ENCODE assay signal across 8 cellular contexts in genomic region chr7:128405345-128406146, GRCh38. TPM values are rescaled to one million over a fixed set of nuclear protein-coding genes. Genes with fewer than 3 reads are reported as not detected.
DNase-seq lines count a peak whose midpoint lies in the region; ATAC-seq, FAIRE-seq and TF ChIP-seq lines count a peak whose summit lies in the region.

No MANE protein-coding gene starts in this region.

- H2BK120ac ChIP-seq in H1 (replicated peaks; ENCODE audit: low read depth, low read length), result no peak overlapping the region

- H3K18ac ChIP-seq in H1 (ENCODE audit: extremely low read depth, low read length), result peak overlapping the region; percentile 81

- DNase-seq in GM12864 (ENCODE audit: low read depth) (no peak), NB4 (ENCODE audit: low read depth) (peak; percentile 84), H1 (ENCODE audit: low read depth in 1 of 2, low spot score in 2 of 2) (peak in 1 of 2 experiments; percentile 68), KBM-7 (no peak)
- DNase-seq in activated CD4-positive, alpha-beta T cell treated with anti-CD3 and anti-CD28 coated beads, Interleukin-2, amount 50 U/mL, for 1 hour, result peak; percentile 56

- FAIRE-seq in H1 (lab: Jason Lieb, UNC), result no peak

- peak overlapping the region; percentile 86 for H4K8ac ChIP-seq in H1 (ENCODE audit: extremely low read depth, insufficient read depth, low read length)

- TF ChIP-seq POLR2A in NB4 (IDR thresholded peaks at IDR 0.05; ENCODE audit: extremely low read depth, insufficient read length), result peak; percentile 52
- no peak; a peak in 1 of 3 replicates for TF ChIP-seq POLR2A in H1 (IDR thresholded peaks at IDR 0.05; ENCODE audit: control extremely low read depth in 1 of 2, low read depth in 2 of 2, low read length in 2 of 2)

- ATAC-seq in HG02973 (IDR thresholded peaks at IDR 0.05; ENCODE audit: unreplicated experiment), result no peak

- no peak overlapping the region for H3K23ac ChIP-seq in H1 (ENCODE audit: insufficient read length)

- no peaks in the 10 kb centered on the region for H3K79me1 ChIP-seq in H1 (ENCODE audit: low read depth, low read length)

- TF ChIP-seq EP300 in H1 (IDR thresholded peaks at IDR 0.05; ENCODE audit: borderline replicate concordance in 1 of 2, low read depth in 2 of 2, low read length in 2 of 2), result no peak

- H3K4me2 ChIP-seq in H1 (ENCODE audit: insufficient read depth in 1 of 2, low read depth in 2 of 2, low read length in 2 of 2), result peak overlapping the region; percentile 66 to 90

- no peak overlapping the region for H2AK5ac ChIP-seq in H1 (ENCODE audit: low read depth, low read length)

- peak in 1 of 2 experiments; percentile 13; a peak in 1 of 4 replicates for TF ChIP-seq RAD21 in H1 (IDR thresholded peaks at IDR 0.05 in 1 of 2, conservative IDR thresholded peaks at IDR 0.05 in 1 of 2; ENCODE audit: low read depth in 2 of 2, low read length in 2 of 2)

- H3K27ac ChIP-seq in H1 (ENCODE audit: low read depth, low read length) (no peak overlapping the region), muscle layer of duodenum (ENCODE audit: low read length) (no peak overlapping the region), subcutaneous abdominal adipose tissue (ENCODE audit: low read depth, low read length) (no peak overlapping the region)

- peak overlapping the region; percentile 93 for H3K4me3 ChIP-seq in GM12864 (ENCODE audit: low read depth, low read length)
- H3K4me3 ChIP-seq in NB4 (ENCODE audit: low read depth, low read length), result peak overlapping the region; percentile 87
- peak overlapping the region; percentile 47 to 72 (median 64) for H3K4me3 ChIP-seq in H1 (ENCODE audit: extremely low read depth in 1 of 4, insufficient read depth in 2 of 4, low read depth in 3 of 4, low read length in 4 of 4)
- peak overlapping the region; percentile 54 to 72 for H3K4me3 ChIP-seq in muscle layer of duodenum (ENCODE audit: low read depth in 1 of 2, low read length in 2 of 2)
- peak overlapping the region; percentile 62 to 83 (median 69) for H3K4me3 ChIP-seq in subcutaneous abdominal adipose tissue (ENCODE audit: low read depth in 1 of 5, low read length in 5 of 5)

- no peak overlapping the region for H3K56ac ChIP-seq in H1 (replicated peaks; ENCODE audit: insufficient read length, low read depth, low read length)

- no peaks in the 10 kb centered on the region for H3K79me2 ChIP-seq in H1 (ENCODE audit: control insufficient read depth in 1 of 2, insufficient read depth in 2 of 2, low read length in 2 of 2)

- H3K27me3 ChIP-seq in H1 (replicated peaks in 1 of 4; ENCODE audit: control insufficient read depth in 3 of 4, extremely low read depth in 1 of 4, insufficient read depth in 3 of 4, low read length in 3 of 4) (peaks cover 30 to 59% (median 49%) of the 10 kb centered on the region in 4 experiments), muscle layer of duodenum (ENCODE audit: low read depth, low read length) (no peaks in the 10 kb centered on the region), subcutaneous abdominal adipose tissue (ENCODE audit: control insufficient read depth in 5 of 5, insufficient read depth in 4 of 5, low read length in 5 of 5) (no peaks in the 10 kb centered on the region)

- peaks cover 14% of the 10 kb centered on the region; the same call in 1 of the 2 replicates for H3K23me2 ChIP-seq in H1 (ENCODE audit: low read depth, low read length)

- H3K9ac ChIP-seq in H1 (replicated peaks in 1 of 4; ENCODE audit: extremely low read depth in 1 of 4, low read depth in 3 of 4, low read length in 3 of 4) (peak overlapping the region in 3 of 4 experiments; percentile 58 to 86 (median 62); a peak in 6 of 7 replicates), subcutaneous abdominal adipose tissue (ENCODE audit: low read length in 5 of 5) (peak overlapping the region; percentile 59 to 91 (median 80))

- TF ChIP-seq CTCF in GM12864 (IDR thresholded peaks at IDR 0.05; ENCODE audit: low read depth, low read length, missing control alignments) (no peak), NB4 (IDR thresholded peaks at IDR 0.05; ENCODE audit: low read depth, low read length) (no peak), H1 (IDR thresholded peaks at IDR 0.05; ENCODE audit: control extremely low read depth in 1 of 3, insufficient read depth in 1 of 3, low read depth in 1 of 3, low read length in 3 of 3) (no peak)

- H2AFZ ChIP-seq in H1 (ENCODE audit: low read length), result no peak overlapping the region

- POLR2A ChIA-PET in H1 (lab: Charles Lee; ENCODE audit: partially characterized antibody), result interaction anchor here (0.8 to 2.0 kb wide), 3 partner anchors 10 to 42 kb away, joined by 3 to 8 read pairs (median 4); no protein-coding TSS in a partner anchor

- no peak overlapping the region for H3K14ac ChIP-seq in H1 (ENCODE audit: insufficient read length)

- H4K91ac ChIP-seq in H1 (replicated peaks; ENCODE audit: insufficient read length, low read length), result peak overlapping the region; percentile 62

- 2% methylated on average over 49 of the region's 101 CpGs; no CpG with 5 or more reads in 1 of the 2 experiments for WGBS in H1 (ENCODE audit: extremely low coverage in 1 of 2, insufficient coverage in 1 of 2, insufficient read length in 1 of 2, insufficient replicate concordance in 2 of 2, low coverage in 1 of 2, low lambda C conversion rate in 2 of 2, missing lambda C conversion rate in 1 of 2), 2 experiments

- H2BK20ac ChIP-seq in H1 (ENCODE audit: low read length), result no peak overlapping the region

- no peak overlapping the region for H2BK5ac ChIP-seq in H1 (ENCODE audit: low read depth, low read length)

- H2BK12ac ChIP-seq in H1 (ENCODE audit: low read depth, low read length), result 0 out of 2 replicates have a peak overlapping the region, but pooled peaks have one; percentile 27

- H4K20me1 ChIP-seq in H1 (replicated peaks in 1 of 2; ENCODE audit: control insufficient read depth in 1 of 2, insufficient read depth in 2 of 2, low read length in 2 of 2), result peaks cover 6 to 20% of the 10 kb centered on the region in 2 experiments

- H3K36me3 ChIP-seq in H1 (ENCODE audit: control insufficient read depth in 2 of 4, insufficient read depth in 4 of 4, low read length in 3 of 4), result no peaks in the 10 kb centered on the region; a peak in 1 of 8 replicates
- peaks cover 7 to 20% of the 10 kb centered on the region in 2 donors for H3K36me3 ChIP-seq in muscle layer of duodenum (ENCODE audit: control insufficient read depth in 1 of 2, insufficient read depth in 2 of 2, low read length in 2 of 2)
- H3K36me3 ChIP-seq in subcutaneous abdominal adipose tissue (ENCODE audit: control insufficient read depth in 5 of 5, insufficient read depth in 5 of 5, low read length in 5 of 5), result peaks cover 0 to 20% (median 14%) of the 10 kb centered on the region in 5 donors

- no peaks in the 10 kb centered on the region for H3K9me3 ChIP-seq in H1 (ENCODE audit: insufficient read depth in 2 of 2, low read depth in 1 of 2, low read length in 1 of 2)
- no peaks in the 10 kb centered on the region for H3K9me3 ChIP-seq in muscle layer of duodenum (ENCODE audit: control insufficient read depth in 1 of 2, low read length in 2 of 2)
- no peaks in the 10 kb centered on the region for H3K9me3 ChIP-seq in subcutaneous abdominal adipose tissue (ENCODE audit: control insufficient read depth in 5 of 5, low read length in 5 of 5)

- no peak overlapping the region for H2BK15ac ChIP-seq in H1 (ENCODE audit: low read length)

- in situ Hi-C loops in KBM-7 (cut with MboI; ENCODE audit: low pct_unique_long_range_greater_than_20kb, low sequenced_read_pairs), result no loop called here

- CTCF ChIA-PET in H1 (lab: Charles Lee; ENCODE audit: partially characterized antibody), result interaction anchor here (0.6 to 24.8 kb wide), 9 partner anchors 6 to 55 kb away, joined by 3 to 348 read pairs (median 8); partner anchors contain the start of gene IMPDH1

- H3K4ac ChIP-seq in H1 (replicated peaks; ENCODE audit: insufficient read length, low read depth, low read length), result no peak overlapping the region

- no peak overlapping the region for H4K5ac ChIP-seq in H1 (ENCODE audit: insufficient read length, low read depth, low read length)

- H3K4me1 ChIP-seq in H1 (replicated peaks in 1 of 4; ENCODE audit: control insufficient read depth in 3 of 4, insufficient read depth in 4 of 4, low read length in 3 of 4), result peaks cover 0 to 37% (median 26%) of the 10 kb centered on the region in 4 experiments; a peak in 6 of 7 replicates
- H3K4me1 ChIP-seq in muscle layer of duodenum (ENCODE audit: control insufficient read depth in 1 of 2, insufficient read depth in 2 of 2, low read length in 2 of 2), result peaks cover 4 to 38% of the 10 kb centered on the region in 2 donors
- H3K4me1 ChIP-seq in subcutaneous abdominal adipose tissue (ENCODE audit: control insufficient read depth in 5 of 5, insufficient read depth in 5 of 5, low read length in 5 of 5), result peaks cover 9 to 64% (median 59%) of the 10 kb centered on the region in 5 donors

RNA-seq across cellular contexts. Expression of gene IMPDH1, which starts 4.2 kb away (rescaled TPM):
- total RNA-seq in H1 (2021; fragmentation: NEBNext Ultra II Directional; extraction: Animal tissue kit (Norgen Biotek cat#: 25700)), result 44.0 and 45.8 TPM in 2 replicates
- 45.8 and 65.7 TPM in 2 replicates for polyA plus RNA-seq in H1 (2011; rRNA removed)
- polyA plus RNA-seq in H1 (2011; cell fraction: cytosol; rRNA removed), result 43.6 TPM
- polyA plus RNA-seq in H1 (2011; cell fraction: nucleus; rRNA removed), result 114 TPM
- 25.6 to 53.4 TPM (median 41.9 TPM) in 4 replicates for polyA plus RNA-seq in H1 (2012, experiment 1 of 2)
- 34.0 TPM for polyA plus RNA-seq in H1 (2012, experiment 2 of 2)
- polyA plus RNA-seq in H1 (2013, experiment 1 of 2), result 24.3 TPM
- polyA plus RNA-seq in H1 (2013, experiment 2 of 2), result 24.7 TPM
- polyA minus RNA-seq in H1 (2011; rRNA and poly(A)+ RNA removed), result 45.8 and 49.4 TPM in 2 replicates
- polyA minus RNA-seq in H1 (2011; cell fraction: cytosol; rRNA and poly(A)+ RNA removed), result 24.7 TPM
- 44.8 TPM for polyA minus RNA-seq in H1 (2011; cell fraction: nucleus; rRNA and poly(A)+ RNA removed)

RNA-seq across cellular contexts. Expression of gene PRRT4, which starts 44.1 kb away (rescaled TPM):
- 0.34 and 0.69 TPM in 2 replicates for total RNA-seq in H1 (2021; fragmentation: NEBNext Ultra II Directional; extraction: Animal tissue kit (Norgen Biotek cat#: 25700))
- 1.0 and 2.4 TPM in 2 replicates for polyA plus RNA-seq in H1 (2011; rRNA removed)
- polyA plus RNA-seq in H1 (2011; cell fraction: cytosol; rRNA removed), result 0.85 TPM
- polyA plus RNA-seq in H1 (2011; cell fraction: nucleus; rRNA removed), result 2.1 TPM
- polyA plus RNA-seq in H1 (2012, experiment 1 of 2), result 0.40 to 1.2 TPM (median 0.82 TPM) in 4 replicates
- 0.54 TPM for polyA plus RNA-seq in H1 (2012, experiment 2 of 2)
- 1.1 TPM for polyA plus RNA-seq in H1 (2013, experiment 1 of 2)
- 1.2 TPM for polyA plus RNA-seq in H1 (2013, experiment 2 of 2)
- polyA minus RNA-seq in H1 (2011; rRNA and poly(A)+ RNA removed), result 0.47 TPM in 1 of 2 replicates, not detected in the other
- polyA minus RNA-seq in H1 (2011; cell fraction: cytosol; rRNA and poly(A)+ RNA removed), result 1.2 TPM
- 2.0 TPM for polyA minus RNA-seq in H1 (2011; cell fraction: nucleus; rRNA and poly(A)+ RNA removed)

RNA-seq across cellular contexts. Expression of gene HILPDA, which starts 50.1 kb away (rescaled TPM):
- total RNA-seq in H1 (2021; fragmentation: NEBNext Ultra II Directional; extraction: Animal tissue kit (Norgen Biotek cat#: 25700)), result 33.9 and 35.6 TPM in 2 replicates
- 59.5 and 80.0 TPM in 2 replicates for polyA plus RNA-seq in H1 (2011; rRNA removed)
- polyA plus RNA-seq in H1 (2011; cell fraction: cytosol; rRNA removed), result 67.1 TPM
- polyA plus RNA-seq in H1 (2011; cell fraction: nucleus; rRNA removed), result 40.9 TPM
- polyA plus RNA-seq in H1 (2012, experiment 1 of 2), result 37.8 to 39.9 TPM (median 38.9 TPM) in 4 replicates
- polyA plus RNA-seq in H1 (2012, experiment 2 of 2), result 48.3 TPM
- 28.9 TPM for polyA plus RNA-seq in H1 (2013, experiment 1 of 2)
- polyA plus RNA-seq in H1 (2013, experiment 2 of 2), result 29.1 TPM
- 70.0 and 77.4 TPM in 2 replicates for polyA minus RNA-seq in H1 (2011; rRNA and poly(A)+ RNA removed)
- 20.9 TPM for polyA minus RNA-seq in H1 (2011; cell fraction: cytosol; rRNA and poly(A)+ RNA removed)
- polyA minus RNA-seq in H1 (2011; cell fraction: nucleus; rRNA and poly(A)+ RNA removed), result 81.1 TPM

Comparison
In these comparisons a context has a peak if more than half of its experiments do, and no peak if none do; other contexts are left out.
1. DNase-seq: peak in NB4 (single experiment) and activated CD4-positive, alpha-beta T cell treated with anti-CD3 and anti-CD28 coated beads, Interleukin-2, amount 50 U/mL, for 1 hour (single experiment); none in GM12864 (single experiment) and KBM-7 (single experiment).
2. Peak in every context shown above with its lines, with median percentiles within 50 percentile points of each other: H3K4me3 ChIP-seq.